4 cellular contexts compared by ENCODE assay signal in the genomic region with DNA sequence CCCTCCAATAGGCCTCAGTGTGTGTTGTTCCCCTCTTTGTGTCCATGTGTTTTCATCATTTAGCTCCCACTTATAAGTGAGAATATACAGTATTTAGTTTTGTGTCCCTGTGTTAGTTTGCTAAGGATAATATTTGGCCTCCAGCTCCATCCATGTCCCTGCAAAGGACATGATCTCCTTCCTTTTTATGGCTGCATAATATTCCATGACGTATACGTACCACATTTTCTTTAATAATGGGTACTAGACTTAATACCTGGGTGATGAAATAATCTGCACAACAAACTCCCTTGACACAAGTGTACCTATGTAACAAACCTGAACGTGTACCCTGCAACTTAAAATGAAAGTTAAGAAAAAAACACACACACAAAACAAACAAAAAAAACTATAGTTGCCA. TPM values are rescaled to one million over a fixed set of nuclear protein-coding genes. Genes with fewer than 3 reads are reported as not detected.
"Had no signal": no experiment of that assay in that cellular context is flagged by ENCODE, and none has a peak within 500 bp of the region (broad histone marks: within the 10 kb centered on the region; RNA-seq: fewer than 3 reads in every experiment).

No MANE protein-coding gene starts in this region.

RNA-seq across cellular contexts. Expression of a gene that starts 12.6 kb away (rescaled TPM):
- total RNA-seq: lung microvascular endothelial cell, myocyte had no signal
- polyA plus RNA-seq: keratinocyte, mammary epithelial cell had no signal
